8 cellular contexts compared by ENCODE assay signal in the genomic region with DNA sequence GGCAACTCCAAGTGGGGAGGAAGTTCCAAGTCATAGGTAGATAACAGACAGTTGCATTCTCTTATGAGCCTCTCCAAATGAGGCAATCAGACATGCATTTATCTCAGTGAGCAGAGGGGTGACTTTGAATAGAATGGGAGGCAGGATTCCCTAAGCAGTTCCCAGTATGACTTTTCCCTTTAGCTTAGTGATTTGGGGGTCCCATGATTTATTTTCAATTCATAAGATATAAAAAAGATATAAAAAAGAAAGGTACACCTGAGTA. TPM values are rescaled to one million over a fixed set of nuclear protein-coding genes. Genes with fewer than 3 reads are reported as not detected.
DNase-seq lines count a peak whose midpoint lies in the region; ATAC-seq and TF ChIP-seq lines count a peak whose summit lies in the region.

No MANE protein-coding gene starts in this region.

- peaks cover 12% of the 10 kb centered on the region for H3K4me1 Mint-ChIP-seq in activated T-cell treated with anti-CD3 and anti-CD28 coated beads, Interleukin-2, amount 50 U/mL, for 72 hours (ENCODE audit: low read depth)
- H3K4me1 Mint-ChIP-seq in activated naive CD8-positive, alpha-beta T cell treated with anti-CD3 and anti-CD28 coated beads for 36 hours: peaks cover 19% of the 10 kb centered on the region

- no peaks in the 10 kb centered on the region for H3K9me3 Mint-ChIP-seq in activated T-cell treated with anti-CD3 and anti-CD28 coated beads, Interleukin-2, amount 50 U/mL, for 72 hours
- no peaks in the 10 kb centered on the region for H3K9me3 Mint-ChIP-seq in activated naive CD8-positive, alpha-beta T cell treated with anti-CD3 and anti-CD28 coated beads for 36 hours

- H3K9me3 ChIP-seq in transverse colon: no peaks in the 10 kb centered on the region

- peak overlapping the region; percentile 94 to 100 for H3K4me3 Mint-ChIP-seq in activated T-cell treated with anti-CD3 and anti-CD28 coated beads, Interleukin-2, amount 50 U/mL, for 72 hours
- H3K4me3 Mint-ChIP-seq in activated naive CD8-positive, alpha-beta T cell treated with anti-CD3 and anti-CD28 coated beads for 36 hours: peak overlapping the region; percentile 99

- peak overlapping the region; percentile 91 to 96 (median 94) for H3K27ac ChIP-seq in transverse colon

- TF ChIP-seq EP300 in transverse colon (IDR thresholded peaks at IDR 0.05; ENCODE audit: low read depth): no peak

- peak overlapping the region; percentile 51 to 84 (median 74) for H3K4me3 ChIP-seq in transverse colon

- ATAC-seq in activated T-cell treated with anti-CD3 and anti-CD28 coated beads, Interleukin-2, amount 50 U/mL, for 72 hours (replicated peaks in 1 of 2): no peak

- no peak for TF ChIP-seq CTCF in transverse colon (IDR thresholded peaks at IDR 0.05)

- intact Hi-C loops in transverse colon (cut with DNase I; ENCODE audit: low total_unique reads): no loop called here

- no peaks in the 10 kb centered on the region for H3K27me3 Mint-ChIP-seq in activated T-cell treated with anti-CD3 and anti-CD28 coated beads, Interleukin-2, amount 50 U/mL, for 72 hours (ENCODE audit: low read depth)
- no peaks in the 10 kb centered on the region for H3K27me3 Mint-ChIP-seq in activated naive CD8-positive, alpha-beta T cell treated with anti-CD3 and anti-CD28 coated beads for 36 hours

- H3K27me3 ChIP-seq in transverse colon: no peaks in the 10 kb centered on the region

- no peak overlapping the region for H3K27ac Mint-ChIP-seq in activated T-cell treated with anti-CD3 and anti-CD28 coated beads, Interleukin-2, amount 50 U/mL, for 72 hours
- H3K27ac Mint-ChIP-seq in activated naive CD8-positive, alpha-beta T cell treated with anti-CD3 and anti-CD28 coated beads for 36 hours: no peak overlapping the region

- no peak for TF ChIP-seq POLR2A in transverse colon (IDR thresholded peaks at IDR 0.05)

- in situ Hi-C loops in transverse colon (cut with MboI; ENCODE audit: low pct_ligation_motif_present in 1 of 4, low pct_unique_long_range_greater_than_20kb in 1 of 4, low sequenced_read_pairs in 3 of 4): no loop called here

- H3K36me3 Mint-ChIP-seq in activated T-cell treated with anti-CD3 and anti-CD28 coated beads, Interleukin-2, amount 50 U/mL, for 72 hours (ENCODE audit: insufficient read depth in 2 of 2): peaks cover 0 to 11% of the 10 kb centered on the region in 2 donors
- peaks cover 2% of the 10 kb centered on the region for H3K36me3 Mint-ChIP-seq in activated naive CD8-positive, alpha-beta T cell treated with anti-CD3 and anti-CD28 coated beads for 36 hours

- peaks cover 6 to 31% (median 18%) of the 10 kb centered on the region in 4 donors for H3K4me1 ChIP-seq in transverse colon

- DNase-seq in activated T-cell treated with anti-CD3 and anti-CD28 coated beads, Interleukin-2, amount 50 U/mL, for 72 hours: no peak
- DNase-seq in activated T-cell treated with anti-CD3 and anti-CD28 coated beads, Interleukin-2, amount 50 U/mL, for 1 hour: no peak
- no peak for DNase-seq in activated naive CD8-positive, alpha-beta T cell treated with anti-CD3 and anti-CD28 coated beads for 36 hours
- DNase-seq in kidney tubule cell (ENCODE audit: low spot score): peak; percentile 30
- no peak for DNase-seq in transverse colon
- no peak for DNase-seq in globus pallidus (ENCODE audit: low spot score)
- DNase-seq in GDM1 (lab: John Stamatoyannopoulos, UW): no peak
- no peak for DNase-seq in NCI-H2029 (lab: John Stamatoyannopoulos, UW)

- H3K36me3 ChIP-seq in transverse colon: peaks cover 0 to 12% (median 6%) of the 10 kb centered on the region in 4 donors

RNA-seq across cellular contexts. Expression of a gene that starts 0.8 kb away (rescaled TPM):
- total RNA-seq in activated T-cell treated with anti-CD3 and anti-CD28 coated beads, Interleukin-2, amount 50 U/mL, for 72 hours: 10 to 100 TPM; 34.0 to 35.2 TPM
- total RNA-seq in activated naive CD8-positive, alpha-beta T cell treated with anti-CD3 and anti-CD28 coated beads for 36 hours: 10 to 100 TPM; 29.4 to 29.9 TPM
- 10 to 100 TPM in 2 of 4 donors, 1 to 10 TPM in 2; 5.2 to 27.5 (median 14.9) TPM for total RNA-seq in transverse colon

RNA-seq across cellular contexts. Expression of a gene that starts 42.1 kb away (rescaled TPM):
- total RNA-seq in activated T-cell treated with anti-CD3 and anti-CD28 coated beads, Interleukin-2, amount 50 U/mL, for 72 hours: not detected
- total RNA-seq in activated naive CD8-positive, alpha-beta T cell treated with anti-CD3 and anti-CD28 coated beads for 36 hours: not detected
- total RNA-seq in transverse colon: 1 to 10 TPM in 3 of 4 donors, not detected in 1; 2.9 to 9.2 (median 4.6) TPM
